In the genomic region with DNA sequence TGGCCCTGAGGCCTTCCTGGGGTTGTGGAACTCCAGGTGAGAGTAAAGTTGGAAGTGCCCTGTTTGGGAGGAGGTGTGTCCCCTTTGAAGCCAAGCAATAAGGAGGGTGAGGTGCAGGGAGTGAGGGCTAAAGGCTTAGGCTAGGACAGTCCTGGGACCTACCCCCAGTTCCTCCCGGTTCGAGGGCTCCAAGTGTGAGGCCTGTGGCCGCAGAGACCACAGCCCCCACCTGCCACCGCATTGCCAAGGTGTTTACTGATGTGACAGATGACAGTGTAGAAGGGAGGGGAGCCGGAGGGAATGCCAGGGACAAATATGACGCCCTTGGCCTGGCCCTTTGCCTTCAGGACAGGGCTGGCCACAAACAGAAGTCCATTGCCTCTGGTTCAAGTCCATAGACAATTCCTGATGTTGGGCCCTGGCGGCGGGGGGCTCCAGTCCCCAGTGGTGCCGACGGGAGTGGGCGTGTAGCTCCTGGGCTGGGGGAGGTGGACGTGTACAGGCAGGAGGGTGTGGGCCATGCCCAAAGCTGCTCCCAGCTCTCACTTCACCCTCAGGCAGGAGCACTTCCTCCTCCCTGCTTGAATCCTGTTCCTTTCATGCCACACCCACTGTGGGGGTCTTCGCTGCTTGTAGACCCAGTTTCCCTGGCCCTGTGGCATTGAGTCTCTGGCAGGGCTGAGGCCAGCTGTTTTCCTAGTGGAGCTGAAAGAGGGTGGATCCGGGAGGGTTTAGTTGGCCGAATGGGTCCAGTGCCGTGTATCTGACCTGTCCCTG, we compare ENCODE assay signal across 1 cellular context.
TF ChIP-seq lines count a peak whose summit lies in the region.

No MANE protein-coding gene starts in this region.

TF ChIP-seq in HCT116, 20 proteins besides CTCF, POLR2A, EP300 and RAD21:
- no peak for TF ChIP-seq POLR2AphosphoS5 (IDR thresholded peaks at IDR 0.05; ENCODE audit: low read depth, low read length)
- no peak for TF ChIP-seq ZNF274 (IDR thresholded peaks at IDR 0.05; ENCODE audit: low read depth, low read length)
- no peak for TF ChIP-seq EZH2phosphoT487 (IDR thresholded peaks at IDR 0.05; ENCODE audit: borderline replicate concordance)
- TF ChIP-seq CEBPB (IDR thresholded peaks at IDR 0.05; ENCODE audit: low read depth): no peak
- no peak for TF ChIP-seq YY1 (IDR thresholded peaks at IDR 0.05; ENCODE audit: extremely low read depth, insufficient replicate concordance, low read depth, low read length)
- TF ChIP-seq SRF (IDR thresholded peaks at IDR 0.05; ENCODE audit: low read depth): no peak
- TF ChIP-seq, protein P1, sequence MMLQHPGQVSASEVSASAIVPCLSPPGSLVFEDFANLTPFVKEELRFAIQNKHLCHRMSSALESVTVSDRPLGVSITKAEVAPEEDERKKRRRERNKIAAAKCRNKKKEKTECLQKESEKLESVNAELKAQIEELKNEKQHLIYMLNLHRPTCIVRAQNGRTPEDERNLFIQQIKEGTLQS (IDR thresholded peaks at IDR 0.05): no peak
- TF ChIP-seq, protein P2, sequence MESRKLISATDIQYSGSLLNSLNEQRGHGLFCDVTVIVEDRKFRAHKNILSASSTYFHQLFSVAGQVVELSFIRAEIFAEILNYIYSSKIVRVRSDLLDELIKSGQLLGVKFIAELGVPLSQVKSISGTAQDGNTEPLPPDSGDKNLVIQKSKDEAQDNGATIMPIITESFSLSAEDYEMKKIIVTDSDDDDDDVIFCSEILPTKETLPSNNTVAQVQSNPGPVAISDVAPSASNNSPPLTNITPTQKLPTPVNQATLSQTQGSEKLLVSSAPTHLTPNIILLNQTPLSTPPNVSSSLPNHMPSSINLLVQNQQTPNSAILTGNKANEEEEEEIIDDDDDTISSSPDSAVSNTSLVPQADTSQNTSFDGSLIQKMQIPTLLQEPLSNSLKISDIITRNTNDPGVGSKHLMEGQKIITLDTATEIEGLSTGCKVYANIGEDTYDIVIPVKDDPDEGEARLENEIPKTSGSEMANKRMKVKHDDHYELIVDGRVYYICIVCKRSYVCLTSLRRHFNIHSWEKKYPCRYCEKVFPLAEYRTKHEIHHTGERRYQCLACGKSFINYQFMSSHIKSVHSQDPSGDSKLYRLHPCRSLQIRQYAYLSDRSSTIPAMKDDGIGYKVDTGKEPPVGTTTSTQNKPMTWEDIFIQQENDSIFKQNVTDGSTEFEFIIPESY (IDR thresholded peaks at IDR 0.05; ENCODE audit: extremely low read depth, insufficient replicate concordance, low read length): no peak
- TF ChIP-seq, protein P3, sequence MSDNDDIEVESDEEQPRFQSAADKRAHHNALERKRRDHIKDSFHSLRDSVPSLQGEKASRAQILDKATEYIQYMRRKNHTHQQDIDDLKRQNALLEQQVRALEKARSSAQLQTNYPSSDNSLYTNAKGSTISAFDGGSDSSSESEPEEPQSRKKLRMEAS (IDR thresholded peaks at IDR 0.05): no peak
- TF ChIP-seq ELF1 (IDR thresholded peaks at IDR 0.05; ENCODE audit: borderline replicate concordance, low read depth): no peak
- TF ChIP-seq ZFX (IDR thresholded peaks at IDR 0.05): no peak
- TF ChIP-seq FOSL1 (IDR thresholded peaks at IDR 0.05; ENCODE audit: low read depth): no peak
- no peak for TF ChIP-seq JUND (IDR thresholded peaks at IDR 0.05)
- TF ChIP-seq, protein P4, sequence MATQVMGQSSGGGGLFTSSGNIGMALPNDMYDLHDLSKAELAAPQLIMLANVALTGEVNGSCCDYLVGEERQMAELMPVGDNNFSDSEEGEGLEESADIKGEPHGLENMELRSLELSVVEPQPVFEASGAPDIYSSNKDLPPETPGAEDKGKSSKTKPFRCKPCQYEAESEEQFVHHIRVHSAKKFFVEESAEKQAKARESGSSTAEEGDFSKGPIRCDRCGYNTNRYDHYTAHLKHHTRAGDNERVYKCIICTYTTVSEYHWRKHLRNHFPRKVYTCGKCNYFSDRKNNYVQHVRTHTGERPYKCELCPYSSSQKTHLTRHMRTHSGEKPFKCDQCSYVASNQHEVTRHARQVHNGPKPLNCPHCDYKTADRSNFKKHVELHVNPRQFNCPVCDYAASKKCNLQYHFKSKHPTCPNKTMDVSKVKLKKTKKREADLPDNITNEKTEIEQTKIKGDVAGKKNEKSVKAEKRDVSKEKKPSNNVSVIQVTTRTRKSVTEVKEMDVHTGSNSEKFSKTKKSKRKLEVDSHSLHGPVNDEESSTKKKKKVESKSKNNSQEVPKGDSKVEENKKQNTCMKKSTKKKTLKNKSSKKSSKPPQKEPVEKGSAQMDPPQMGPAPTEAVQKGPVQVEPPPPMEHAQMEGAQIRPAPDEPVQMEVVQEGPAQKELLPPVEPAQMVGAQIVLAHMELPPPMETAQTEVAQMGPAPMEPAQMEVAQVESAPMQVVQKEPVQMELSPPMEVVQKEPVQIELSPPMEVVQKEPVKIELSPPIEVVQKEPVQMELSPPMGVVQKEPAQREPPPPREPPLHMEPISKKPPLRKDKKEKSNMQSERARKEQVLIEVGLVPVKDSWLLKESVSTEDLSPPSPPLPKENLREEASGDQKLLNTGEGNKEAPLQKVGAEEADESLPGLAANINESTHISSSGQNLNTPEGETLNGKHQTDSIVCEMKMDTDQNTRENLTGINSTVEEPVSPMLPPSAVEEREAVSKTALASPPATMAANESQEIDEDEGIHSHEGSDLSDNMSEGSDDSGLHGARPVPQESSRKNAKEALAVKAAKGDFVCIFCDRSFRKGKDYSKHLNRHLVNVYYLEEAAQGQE (IDR thresholded peaks at IDR 0.05; ENCODE audit: low read depth): no peak
